Comparison of ENCODE assay signal across 8 cellular contexts in the genomic region with DNA sequence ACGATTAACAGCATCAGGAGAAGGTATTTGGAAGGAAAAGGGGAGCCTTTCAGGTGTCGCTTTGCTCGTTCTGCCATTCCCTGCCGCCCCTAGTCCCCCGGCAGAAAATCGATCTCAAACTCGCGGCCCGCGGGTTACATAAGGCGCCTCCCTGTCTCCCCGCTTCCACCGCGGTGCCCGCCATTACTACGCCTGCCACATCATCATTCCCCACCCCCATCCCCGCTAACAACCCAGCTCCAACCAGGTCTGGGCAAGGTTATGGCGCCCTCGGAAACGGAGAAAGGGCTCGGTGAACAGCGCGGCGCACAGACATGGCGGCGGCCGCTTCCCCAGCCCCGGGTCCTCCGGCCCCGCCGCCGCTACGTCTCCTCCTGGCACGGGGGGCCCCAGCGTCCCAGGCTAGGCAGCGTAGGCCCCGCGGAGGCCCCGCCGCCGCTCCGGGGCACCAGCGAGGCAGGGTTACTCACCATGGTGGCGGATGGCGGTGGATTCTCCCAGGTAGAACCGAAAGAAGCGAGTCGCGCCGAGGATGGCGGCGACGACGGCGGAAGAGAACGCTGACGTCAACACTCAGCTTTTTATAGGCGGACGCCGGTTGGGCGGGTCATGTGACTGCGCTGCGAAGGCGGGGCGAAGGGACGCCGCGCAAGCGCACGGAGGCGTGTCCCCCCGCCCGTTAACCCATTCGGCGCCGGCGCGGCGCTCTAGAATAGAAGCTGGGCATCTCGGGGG. TPM values are rescaled to one million over a fixed set of nuclear protein-coding genes. Genes with fewer than 3 reads are reported as not detected.
DNase-seq lines count a peak whose midpoint lies in the region; ATAC-seq and TF ChIP-seq lines count a peak whose summit lies in the region.

TSS of gene EEF2 (minus strand) at position 556 of the 735 bp plus-strand sequence. CDS start at position 473, 83 bp downstream.

- H3K9me2 ChIP-seq in PC-9 (ENCODE audit: insufficient read depth): no peaks in the 10 kb centered on the region

- H3K27ac Mint-ChIP-seq in activated T-cell treated with anti-CD3 and anti-CD28 coated beads, Interleukin-2, amount 50 U/mL, for 24 hours: peak within 1 kb of the TSS; percentile 99

- TSS peak; percentile 64 for BruUV-seq in PC-9 (replicated peaks; lab: Mats Ljungman, UMichigan)

- peaks cover 48% of the 10 kb centered on the region for H4K20me1 ChIP-seq in PC-9 (ENCODE audit: insufficient read depth)

- peaks cover 55% of the 10 kb centered on the region for H3K36me3 Mint-ChIP-seq in activated T-cell treated with anti-CD3 and anti-CD28 coated beads, Interleukin-2, amount 50 U/mL, for 24 hours (ENCODE audit: low read depth)

- intact Hi-C loops in PC-9 (cut with micrococcal nuclease; ENCODE audit: unreplicated experiment): loop anchor here (2.0 to 5.0 kb wide), 4 partner anchors 77 to 392 kb away; no protein-coding TSS in a partner anchor

- H2AFZ ChIP-seq in PC-9: no peak within 1 kb of the TSS

- peak within 1 kb of the TSS; percentile 97 for H3K4me3 Mint-ChIP-seq in activated T-cell treated with anti-CD3 and anti-CD28 coated beads, Interleukin-2, amount 50 U/mL, for 24 hours

- peak within 1 kb of the TSS; percentile 97 for H3K9ac ChIP-seq in mucosa of rectum (ENCODE audit: low read depth in 1 of 2, low read length in 2 of 2)

- ATAC-seq in GM19397 (IDR thresholded peaks at IDR 0.05; ENCODE audit: unreplicated experiment): peak; percentile 68

- H3K36me3 ChIP-seq in BE2C: peaks cover 51% of the 10 kb centered on the region
- H3K36me3 ChIP-seq in PC-9 (ENCODE audit: low read depth): peaks cover 21% of the 10 kb centered on the region
- peaks cover 42 to 43% of the 10 kb centered on the region in 2 donors for H3K36me3 ChIP-seq in mucosa of rectum (ENCODE audit: control insufficient read depth in 2 of 2, insufficient read depth in 2 of 2, low read length in 2 of 2)

- H3K79me2 ChIP-seq in PC-9 (ENCODE audit: low read depth): peaks cover 52% of the 10 kb centered on the region

- POLR2A ChIA-PET in PC-9 (lab: Charles Lee; ENCODE audit: unreplicated experiment): interaction anchor here (0.5 to 1.1 kb wide), 6 partner anchors 14 to 443 kb away, joined by 4 to 9 read pairs (median 4); partner anchors contain the start of gene DAPK3

- TF ChIP-seq CTCF in BE2C (IDR thresholded peaks at IDR 0.05; ENCODE audit: low read depth, low read length) (no peak), PC-9 (conservative IDR thresholded peaks at IDR 0.05) (no peak)

- DNase-seq in BE2C (peak; percentile 92), PC-9 (peak; percentile 57 to 76), erythroblast (lab: John Stamatoyannopoulos, UW) (peak; percentile 94 to 98)
- peak; percentile 87 for DNase-seq in Jurkat, Clone E6-1 (ENCODE audit: low read depth, low spot score)
- DNase-seq in activated T-cell treated with anti-CD3 and anti-CD28 coated beads, Interleukin-2, amount 50 U/mL, for 24 hours: peak; percentile 94
- DNase-seq in stimulated activated CD8-positive, alpha-beta memory T cell treated with anti-CD3 and anti-CD28 coated beads, Interleukin-4, amount 100 ng/mL, for 4 hours (ENCODE audit: low read depth in 2 of 2, low spot score in 1 of 2): peak; percentile 78 to 83

- peak; percentile 99 for TF ChIP-seq POLR2A in erythroblast (IDR thresholded peaks at IDR 0.05; ENCODE audit: low read length)

- no peaks in the 10 kb centered on the region for H3K27me3 ChIP-seq in BE2C
- H3K27me3 ChIP-seq in PC-9 (ENCODE audit: insufficient read depth, low read depth): no peaks in the 10 kb centered on the region
- no peaks in the 10 kb centered on the region for H3K27me3 ChIP-seq in mucosa of rectum (ENCODE audit: control insufficient read depth in 2 of 2, insufficient read depth in 2 of 2, low read length in 2 of 2)

- H3K4me1 Mint-ChIP-seq in activated T-cell treated with anti-CD3 and anti-CD28 coated beads, Interleukin-2, amount 50 U/mL, for 24 hours (ENCODE audit: low read depth): peaks cover 64% of the 10 kb centered on the region

- H3K4me1 ChIP-seq in BE2C: peaks cover 20% of the 10 kb centered on the region
- H3K4me1 ChIP-seq in PC-9 (replicated peaks; ENCODE audit: insufficient read depth): peaks cover 23% of the 10 kb centered on the region
- H3K4me1 ChIP-seq in mucosa of rectum (ENCODE audit: control insufficient read depth in 2 of 2, insufficient read depth in 2 of 2, low read length in 2 of 2): peaks cover 36% of the 10 kb centered on the region in 2 donors

- CTCF ChIA-PET in PC-9 (lab: Charles Lee): interaction anchor here (0.7 to 1.1 kb wide), 3 partner anchors 74 to 1201 kb away, joined by 3 to 5 read pairs (median 4); no protein-coding TSS in a partner anchor

- H3K4me2 ChIP-seq in PC-9: peak within 1 kb of the TSS; percentile 89

- peak within 1 kb of the TSS; percentile 100 for H3K4me3 ChIP-seq in BE2C (ENCODE audit: low read depth, low read length)
- peak within 1 kb of the TSS; percentile 100 for H3K4me3 ChIP-seq in Jurkat, Clone E6-1 (ENCODE audit: low read length)
- H3K4me3 ChIP-seq in PC-9: peak within 1 kb of the TSS; percentile 91
- H3K4me3 ChIP-seq in mucosa of rectum (ENCODE audit: low read length in 2 of 2): peak within 1 kb of the TSS; percentile 80 to 99

- no peaks in the 10 kb centered on the region for H3K27me3 Mint-ChIP-seq in activated T-cell treated with anti-CD3 and anti-CD28 coated beads, Interleukin-2, amount 50 U/mL, for 24 hours

- H3K9me3 ChIP-seq in BE2C (no peaks in the 10 kb centered on the region), PC-9 (ENCODE audit: insufficient read depth, low read depth) (no peaks in the 10 kb centered on the region), mucosa of rectum (ENCODE audit: control insufficient read depth in 2 of 2, low read length in 2 of 2) (no peaks in the 10 kb centered on the region)

- H3F3A ChIP-seq in PC-9 (ENCODE audit: insufficient read depth, low read depth): peaks cover 70% of the 10 kb centered on the region

- H3K27ac ChIP-seq in PC-9 (peak within 1 kb of the TSS; percentile 95), mucosa of rectum (ENCODE audit: low read depth in 2 of 2, low read length in 2 of 2) (peak within 1 kb of the TSS; percentile 95 to 96)

- H3K9me3 Mint-ChIP-seq in activated T-cell treated with anti-CD3 and anti-CD28 coated beads, Interleukin-2, amount 50 U/mL, for 24 hours: no peaks in the 10 kb centered on the region

RNA-seq across cellular contexts. Expression of gene EEF2, which starts in this region (rescaled TPM):
- 3,076 TPM for polyA plus RNA-seq in BE2C (2012; ENCODE audit: insufficient read depth, insufficient read length, low read depth)
- polyA plus RNA-seq in Jurkat, Clone E6-1 (2012; ENCODE audit: insufficient read depth, insufficient read length): 2,006 TPM
- total RNA-seq in PC-9 (2021): 1,471 and 1,742 TPM in 2 replicates

Comparison
In these comparisons a context has a peak if more than half of its experiments do, and no peak if none do; other contexts are left out.
1. Peak in every context shown above with its lines: DNase-seq, ATAC-seq, H3K4me3 ChIP-seq and H3K27ac ChIP-seq.